In genomic region chr2:24886640-24887324, GRCh38 we compare ENCODE assay signal across 9 cellular contexts. TPM values are rescaled to one million over a fixed set of nuclear protein-coding genes. Genes with fewer than 3 reads are reported as not detected.
DNase-seq lines count a peak whose midpoint lies in the region; FAIRE-seq and TF ChIP-seq lines count a peak whose summit lies in the region.
"Had no signal": no experiment of that assay in that cellular context is flagged by ENCODE, and none has a peak within 500 bp of the region (broad histone marks: within the 10 kb centered on the region; RNA-seq: fewer than 3 reads in every experiment).

No MANE protein-coding gene starts in this region.

- TF ChIP-seq CTCF in Loucy (conservative IDR thresholded peaks at IDR 0.05; ENCODE audit: low read length) (no peak), osteocyte (IDR thresholded peaks at IDR 0.05) (no peak)

- no peaks in the 10 kb centered on the region for H3F3A ChIP-seq in Loucy (ENCODE audit: low read depth)

- no peaks in the 10 kb centered on the region for H3K27me3 ChIP-seq in Loucy (ENCODE audit: insufficient read depth, low read length, poor library complexity, severe bottlenecking)
- H3K27me3 ChIP-seq: thyroid gland had no signal

- H3K4me1 ChIP-seq in Loucy (ENCODE audit: insufficient read depth, low read length, poor library complexity, severe bottlenecking), result peaks cover 24% of the 10 kb centered on the region

- peak overlapping the region; percentile 33 for H3K27ac Mint-ChIP-seq in osteocyte (ENCODE audit: unreplicated experiment)

- H3K4me2 ChIP-seq in Loucy (ENCODE audit: low read depth, low read length, poor library complexity, severe bottlenecking), result peak overlapping the region; percentile 19

- no peaks in the 10 kb centered on the region for H3K9me2 ChIP-seq in Loucy (replicated peaks; ENCODE audit: low read depth, low read length)

- DNase-seq in GDM1 (lab: John Stamatoyannopoulos, UW) (peak; percentile 83), dermis blood vessel endothelial cell (peak; percentile 85), osteocyte (ENCODE audit: extremely low spot score, unreplicated experiment) (no peak), GM19239 (ENCODE audit: insufficient read length, low spot score) (no peak), COLO829 (ENCODE audit: low spot score) (no peak), NCI-H1930 (lab: John Stamatoyannopoulos, UW) (no peak), NCI-H2107 treated with DMSO at 0.1 percent for 48 hours (lab: John Stamatoyannopoulos, UW; ENCODE audit: unreplicated experiment) (no peak)
- DNase-seq: thyroid gland had no signal

- H3K79me2 ChIP-seq in Loucy (ENCODE audit: insufficient read depth, low read length), result peaks cover 16% of the 10 kb centered on the region

- no peak overlapping the region for H3K4me3 ChIP-seq in Loucy (ENCODE audit: low read length, poor library complexity, severe bottlenecking)
- H3K4me3 ChIP-seq: thyroid gland had no signal

- no peaks in the 10 kb centered on the region for H3K27me3 Mint-ChIP-seq in osteocyte (ENCODE audit: unreplicated experiment)

- H3K9me3 ChIP-seq in Loucy (ENCODE audit: insufficient read depth, low read depth, low read length), result no peaks in the 10 kb centered on the region
- H3K9me3 ChIP-seq: thyroid gland had no signal

- peaks cover 14% of the 10 kb centered on the region for H3K36me3 Mint-ChIP-seq in osteocyte (ENCODE audit: unreplicated experiment)

- H3K9ac ChIP-seq in Loucy (ENCODE audit: low read depth, low read length, poor library complexity, severe bottlenecking), result no peak overlapping the region

- H3K4me1 Mint-ChIP-seq in osteocyte (ENCODE audit: unreplicated experiment), result peaks cover 23% of the 10 kb centered on the region

- peaks cover 2% of the 10 kb centered on the region for H3K9me3 Mint-ChIP-seq in osteocyte (ENCODE audit: unreplicated experiment)

- peaks cover 11% of the 10 kb centered on the region; the same call in 1 of the 2 replicates for H3K36me3 ChIP-seq in Loucy (ENCODE audit: insufficient read depth, low read length)
- H3K36me3 ChIP-seq: thyroid gland had no signal

- H2AFZ ChIP-seq in Loucy (ENCODE audit: low read length), result no peak overlapping the region

- H3K4me3 Mint-ChIP-seq in osteocyte (ENCODE audit: unreplicated experiment), result no peak overlapping the region

- H4K20me1 ChIP-seq in Loucy (ENCODE audit: insufficient read depth, low read length, poor library complexity, severe bottlenecking), result no peaks in the 10 kb centered on the region

- FAIRE-seq in GM19239 (lab: Jason Lieb, UNC), result no peak

RNA-seq across cellular contexts. Expression of gene ADCY3, which starts 33.3 kb away (rescaled TPM):
- total RNA-seq in dermis blood vessel endothelial cell (18.2 and 33.4 TPM in 2 replicates), osteocyte (99.9 and 118 TPM in 2 replicates)

Comparison
In these comparisons a context has a peak if more than half of its experiments do, and no peak if none do; other contexts are left out.
1. DNase-seq: peak in GDM1 (single experiment) and dermis blood vessel endothelial cell (single experiment); none in osteocyte (single experiment), GM19239 (single experiment), COLO829 (single experiment), NCI-H1930 (0 of 2) and NCI-H2107 treated with DMSO at 0.1 percent for 48 hours (single experiment).